Comparison of ENCODE assay signal across 2 cellular contexts in the genomic region with DNA sequence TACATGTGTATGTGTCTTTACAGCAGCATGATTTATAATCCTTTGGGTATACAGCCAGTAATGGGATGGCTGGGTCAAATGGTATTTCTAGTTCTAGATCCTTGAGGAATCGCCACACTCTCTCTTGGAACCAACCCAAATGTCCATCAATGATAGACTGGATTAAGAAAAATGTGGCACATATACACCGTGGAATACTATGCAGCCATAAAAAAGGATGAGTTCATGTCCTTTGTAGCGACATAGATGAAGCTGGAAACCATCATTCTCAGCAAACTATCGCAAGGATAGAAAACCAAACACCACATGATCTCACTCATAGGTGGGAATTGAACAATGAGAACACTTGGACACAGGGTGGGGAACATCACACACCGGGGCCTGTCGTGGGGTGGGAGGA.
DNase-seq lines count a peak whose midpoint lies in the region; TF ChIP-seq lines count a peak whose summit lies in the region.
"Not testable (repeated sequence)": the region's sequence is repeated elsewhere in the genome, so short reads cannot be mapped to it uniquely, and the experiment has no call there.

No MANE protein-coding gene starts in this region.

- H3K27ac ChIP-seq in HEK293 (ENCODE audit: extremely low read depth, low read depth, low read length), result not testable (repeated sequence)

- not testable (repeated sequence) for H3K9me3 ChIP-seq in HEK293 (ENCODE audit: control insufficient read depth, insufficient read depth, low read depth, low read length)

- not testable (repeated sequence) for H3K4me1 ChIP-seq in HEK293 (ENCODE audit: control insufficient read depth, insufficient read depth, low read length)

- not testable (repeated sequence) for H3K9me3 Mint-ChIP-seq in endothelial cell (ENCODE audit: unreplicated experiment)

- peak overlapping the region; percentile 61 for H3K27ac Mint-ChIP-seq in endothelial cell (ENCODE audit: unreplicated experiment)

- DNase-seq in endothelial cell (ENCODE audit: low spot score), result not testable (repeated sequence)

- POLR2A ChIA-PET in HEK293 (lab: Yijun Ruan, JAX), result not testable (repeated sequence)

- peaks cover 25% of the 10 kb centered on the region for H3K4me1 Mint-ChIP-seq in endothelial cell (ENCODE audit: unreplicated experiment)

- not testable (repeated sequence) for H3K27me3 Mint-ChIP-seq in endothelial cell (ENCODE audit: unreplicated experiment)

- H3K4me3 Mint-ChIP-seq in endothelial cell (ENCODE audit: unreplicated experiment), result not testable (repeated sequence)

- H3K4me3 ChIP-seq in HEK293 (ENCODE audit: low read depth, low read length), result not testable (repeated sequence)

- not testable (repeated sequence) for TF ChIP-seq CTCF in HEK293 (tag by site-specific recombination; IDR thresholded peaks at IDR 0.05); endothelial cell (IDR thresholded peaks at IDR 0.05; ENCODE audit: unreplicated experiment)

- H3K36me3 ChIP-seq in HEK293 (ENCODE audit: control insufficient read depth in 2 of 2, insufficient read depth in 1 of 2, low read length in 2 of 2), result not testable (repeated sequence)

- CTCF ChIA-PET in HEK293 (lab: Yijun Ruan, JAX), result interaction anchor here (0.7 kb wide), 1 partner anchor 185 kb away, joined by 3 read pairs; no protein-coding TSS in a partner anchor

- not testable (repeated sequence) for H3K36me3 Mint-ChIP-seq in endothelial cell (ENCODE audit: low read depth, unreplicated experiment)

TF ChIP-seq in HEK293, 187 proteins besides CTCF, POLR2A, EP300 and RAD21:
- TF ChIP-seq ZNF280D (tag by site-specific recombination; IDR thresholded peaks at IDR 0.05) (0 out of 2 replicates have a peak, but pooled peaks have one; percentile 11), ZNF146 (tag by site-specific recombination; IDR thresholded peaks at IDR 0.05) (peak; percentile 95)
- TF ChIP-seq, protein P1, sequence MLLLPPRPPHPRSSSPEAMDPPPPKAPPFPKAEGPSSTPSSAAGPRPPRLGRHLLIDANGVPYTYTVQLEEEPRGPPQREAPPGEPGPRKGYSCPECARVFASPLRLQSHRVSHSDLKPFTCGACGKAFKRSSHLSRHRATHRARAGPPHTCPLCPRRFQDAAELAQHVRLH (tag by site-specific recombination; IDR thresholded peaks at IDR 0.05), result peak; percentile 79
